9 cellular contexts compared by ENCODE assay signal in the genomic region with DNA sequence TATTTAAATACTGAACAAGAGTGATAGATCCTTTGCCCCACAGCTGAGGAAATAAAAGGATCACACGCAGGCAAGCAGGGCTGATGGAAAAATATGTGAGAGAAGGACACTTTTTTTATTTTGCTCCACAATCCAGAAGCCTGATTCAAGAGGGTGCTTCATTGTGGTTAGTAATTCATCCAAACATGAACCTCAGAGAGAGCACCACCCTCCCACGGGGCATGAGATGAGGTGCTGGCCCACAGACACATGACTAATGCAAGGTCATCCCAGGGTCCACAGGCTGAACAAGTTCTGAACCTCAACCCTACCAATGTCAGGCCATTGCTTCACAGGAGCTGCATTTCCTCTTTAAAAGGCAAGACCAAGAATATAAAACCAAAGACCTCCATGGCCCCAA.
DNase-seq lines count a peak whose midpoint lies in the region; ATAC-seq and TF ChIP-seq lines count a peak whose summit lies in the region.
"Had no signal": no experiment of that assay in that cellular context is flagged by ENCODE, and none has a peak within 500 bp of the region (broad histone marks: within the 10 kb centered on the region; RNA-seq: fewer than 3 reads in every experiment).

No MANE protein-coding gene starts in this region.

- H3K27ac Mint-ChIP-seq in activated T-helper 17 cell treated with anti-CD3 and anti-CD28 coated beads, Interleukin-2, amount 50 U/mL, for 72 hours: no peak overlapping the region
- H3K27ac Mint-ChIP-seq in glutamatergic neuron (ENCODE audit: unreplicated experiment): no peak overlapping the region
- no peak overlapping the region for H3K27ac Mint-ChIP-seq in WTC11

- H3K27me3 Mint-ChIP-seq in activated T-helper 17 cell treated with anti-CD3 and anti-CD28 coated beads, Interleukin-2, amount 50 U/mL, for 72 hours: peaks cover 16% of the 10 kb centered on the region
- no peaks in the 10 kb centered on the region for H3K27me3 Mint-ChIP-seq in glutamatergic neuron (ENCODE audit: unreplicated experiment)
- peaks cover 6% of the 10 kb centered on the region for H3K27me3 Mint-ChIP-seq in WTC11 (ENCODE audit: low read depth)

- peaks cover 5% of the 10 kb centered on the region for H3K4me1 Mint-ChIP-seq in activated T-helper 17 cell treated with anti-CD3 and anti-CD28 coated beads, Interleukin-2, amount 50 U/mL, for 72 hours
- H3K4me1 Mint-ChIP-seq in glutamatergic neuron (ENCODE audit: low read depth, unreplicated experiment) (no peaks in the 10 kb centered on the region), WTC11 (peaks cover 26% of the 10 kb centered on the region)

- TF ChIP-seq CTCF in kidney epithelial cell (IDR thresholded peaks at IDR 0.05; ENCODE audit: insufficient read depth, low read length, poor library complexity, severe bottlenecking) (no peak), glutamatergic neuron (IDR thresholded peaks at IDR 0.05; ENCODE audit: partially characterized antibody, unreplicated experiment) (no peak), WTC11 (IDR thresholded peaks at IDR 0.05) (no peak)

- no peak overlapping the region for H3K4me3 ChIP-seq in kidney epithelial cell (ENCODE audit: low read depth, low read length)

- POLR2A ChIA-PET in WTC11 (lab: Charles Lee): no interaction called here

- H3K27me3 ChIP-seq in kidney epithelial cell (ENCODE audit: control insufficient read depth, insufficient read depth, low read length): no peaks in the 10 kb centered on the region

- no peaks in the 10 kb centered on the region for H3K36me3 Mint-ChIP-seq in activated T-helper 17 cell treated with anti-CD3 and anti-CD28 coated beads, Interleukin-2, amount 50 U/mL, for 72 hours (ENCODE audit: low read depth)
- H3K36me3 Mint-ChIP-seq in glutamatergic neuron (ENCODE audit: unreplicated experiment) (no peaks in the 10 kb centered on the region), WTC11 (no peaks in the 10 kb centered on the region)

- peak; percentile 34 for ATAC-seq in activated T-helper 17 cell treated with anti-CD3 and anti-CD28 coated beads, Interleukin-2, amount 50 U/mL, for 72 hours (replicated peaks)
- ATAC-seq in WTC11: no peak
- no peak for ATAC-seq in HG03175 (IDR thresholded peaks at IDR 0.05; ENCODE audit: unreplicated experiment)

- CTCF ChIA-PET in WTC11 (lab: Charles Lee): no interaction called here

- peak; percentile 32 for DNase-seq in stimulated activated CD4-positive, alpha-beta T cell treated with anti-CD3 and anti-CD28 coated beads, Interleukin-1b, Interleukin-23, amount 100 ng/mL, for 48 hours
- no peak for DNase-seq in stimulated activated CD4-positive, alpha-beta T cell treated with anti-CD3 and anti-CD28 coated beads, Interleukin-4, amount 100 ng/mL, for 1 hour
- DNase-seq in kidney epithelial cell (ENCODE audit: low read depth): peak; percentile 80
- DNase-seq in glutamatergic neuron: no peak
- no peak for DNase-seq in WTC11 (ENCODE audit: low spot score)
- no peak for DNase-seq in amygdala (lab: John Stamatoyannopoulos, UW)
- DNase-seq: activated CD8-positive, alpha-beta memory T cell treated with anti-CD3 and anti-CD28 coated beads, Interleukin-2, amount 50 U/mL, for 48 hours had no signal

- no peak overlapping the region for H3K4me3 Mint-ChIP-seq in activated T-helper 17 cell treated with anti-CD3 and anti-CD28 coated beads, Interleukin-2, amount 50 U/mL, for 72 hours
- no peak overlapping the region for H3K4me3 Mint-ChIP-seq in glutamatergic neuron (ENCODE audit: unreplicated experiment)
- H3K4me3 Mint-ChIP-seq in WTC11: no peak overlapping the region

- H3K36me3 ChIP-seq in kidney epithelial cell (ENCODE audit: control insufficient read depth, insufficient read depth, low read length): no peaks in the 10 kb centered on the region

- H3K9me3 Mint-ChIP-seq in activated T-helper 17 cell treated with anti-CD3 and anti-CD28 coated beads, Interleukin-2, amount 50 U/mL, for 72 hours: peaks cover 5% of the 10 kb centered on the region
- H3K9me3 Mint-ChIP-seq in glutamatergic neuron (ENCODE audit: unreplicated experiment): no peaks in the 10 kb centered on the region
- peaks cover 4% of the 10 kb centered on the region; the same call in 1 of the 2 replicates for H3K9me3 Mint-ChIP-seq in WTC11

TF ChIP-seq in WTC11, 78 proteins besides CTCF, POLR2A, EP300 and RAD21:
- TF ChIP-seq IRF1 (CRISPR knock-in tag; IDR thresholded peaks at IDR 0.05): no peak
- no peak for TF ChIP-seq TP53 (CRISPR knock-in tag; IDR thresholded peaks at IDR 0.05)
- TF ChIP-seq, protein P1, sequence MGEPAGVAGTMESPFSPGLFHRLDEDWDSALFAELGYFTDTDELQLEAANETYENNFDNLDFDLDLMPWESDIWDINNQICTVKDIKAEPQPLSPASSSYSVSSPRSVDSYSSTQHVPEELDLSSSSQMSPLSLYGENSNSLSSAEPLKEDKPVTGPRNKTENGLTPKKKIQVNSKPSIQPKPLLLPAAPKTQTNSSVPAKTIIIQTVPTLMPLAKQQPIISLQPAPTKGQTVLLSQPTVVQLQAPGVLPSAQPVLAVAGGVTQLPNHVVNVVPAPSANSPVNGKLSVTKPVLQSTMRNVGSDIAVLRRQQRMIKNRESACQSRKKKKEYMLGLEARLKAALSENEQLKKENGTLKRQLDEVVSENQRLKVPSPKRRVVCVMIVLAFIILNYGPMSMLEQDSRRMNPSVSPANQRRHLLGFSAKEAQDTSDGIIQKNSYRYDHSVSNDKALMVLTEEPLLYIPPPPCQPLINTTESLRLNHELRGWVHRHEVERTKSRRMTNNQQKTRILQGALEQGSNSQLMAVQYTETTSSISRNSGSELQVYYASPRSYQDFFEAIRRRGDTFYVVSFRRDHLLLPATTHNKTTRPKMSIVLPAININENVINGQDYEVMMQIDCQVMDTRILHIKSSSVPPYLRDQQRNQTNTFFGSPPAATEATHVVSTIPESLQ (CRISPR knock-in tag; IDR thresholded peaks at IDR 0.05): no peak
- no peak for TF ChIP-seq OVOL2 (CRISPR knock-in tag; IDR thresholded peaks at IDR 0.05; ENCODE audit: borderline replicate concordance)
- TF ChIP-seq IRF2 (CRISPR knock-in tag; IDR thresholded peaks at IDR 0.05; ENCODE audit: borderline replicate concordance, low read depth): no peak
- no peak for TF ChIP-seq NR3C1 (CRISPR knock-in tag; conservative IDR thresholded peaks at IDR 0.05; ENCODE audit: low read depth)
- TF ChIP-seq ZNF416 (CRISPR knock-in tag; IDR thresholded peaks at IDR 0.05): no peak
- TF ChIP-seq ELF4 (CRISPR knock-in tag; IDR thresholded peaks at IDR 0.05; ENCODE audit: low read depth): no peak
- TF ChIP-seq STAT6 (CRISPR knock-in tag; conservative IDR thresholded peaks at IDR 0.05; ENCODE audit: low read depth): no peak
- no peak for TF ChIP-seq NR2C2 (CRISPR knock-in tag; IDR thresholded peaks at IDR 0.05)
- TF ChIP-seq TEAD4 (CRISPR knock-in tag; IDR thresholded peaks at IDR 0.05): no peak
- TF ChIP-seq MXD4 (CRISPR knock-in tag; IDR thresholded peaks at IDR 0.05; ENCODE audit: borderline replicate concordance): no peak
- TF ChIP-seq NFE2L1 (CRISPR knock-in tag; IDR thresholded peaks at IDR 0.05): no peak

Comparison
In these comparisons a context has a peak if more than half of its experiments do, and no peak if none do; other contexts are left out.
1. DNase-seq: peak in stimulated activated CD4-positive, alpha-beta T cell treated with anti-CD3 and anti-CD28 coated beads, Interleukin-1b, Interleukin-23, amount 100 ng/mL, for 48 hours (single experiment) and kidney epithelial cell (single experiment); none in stimulated activated CD4-positive, alpha-beta T cell treated with anti-CD3 and anti-CD28 coated beads, Interleukin-4, amount 100 ng/mL, for 1 hour (single experiment), glutamatergic neuron (single experiment), WTC11 (single experiment) and amygdala (0 of 56).